Comparison of ENCODE assay signal across 10 cellular contexts in the genomic region with DNA sequence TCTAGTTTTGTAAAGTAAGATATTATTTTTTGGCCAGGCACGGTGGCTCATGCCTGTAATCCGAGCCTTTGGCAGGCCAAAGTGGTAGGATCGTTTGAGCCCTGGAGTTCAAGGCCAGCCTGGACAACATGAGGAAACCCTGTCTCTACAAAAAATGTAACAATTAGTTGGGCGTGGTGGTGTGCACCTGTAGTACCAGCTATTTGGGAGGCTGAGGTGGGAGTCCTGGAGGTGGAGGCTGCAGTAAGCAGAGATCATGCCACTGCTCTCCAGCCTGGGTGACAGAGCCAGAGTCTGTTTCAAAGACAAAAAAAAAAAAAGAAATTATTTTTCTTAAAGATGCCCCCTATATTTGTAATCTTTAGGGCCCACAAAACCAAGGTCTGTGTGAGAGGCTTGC. TPM values are rescaled to one million over a fixed set of nuclear protein-coding genes. Genes with fewer than 3 reads are reported as not detected.
DNase-seq lines count a peak whose midpoint lies in the region; ATAC-seq and TF ChIP-seq lines count a peak whose summit lies in the region.
"Had no signal": no experiment of that assay in that cellular context is flagged by ENCODE, and none has a peak within 500 bp of the region (broad histone marks: within the 10 kb centered on the region; RNA-seq: fewer than 3 reads in every experiment).

No MANE protein-coding gene starts in this region.

- no peaks in the 10 kb centered on the region for H3K9me3 ChIP-seq in BLaER1
- no peaks in the 10 kb centered on the region for H3K9me3 ChIP-seq in CD8-positive, alpha-beta memory T cell (ENCODE audit: low read length)

- H3K36me3 ChIP-seq in BLaER1, result no peaks in the 10 kb centered on the region
- H3K36me3 ChIP-seq in CD8-positive, alpha-beta memory T cell (ENCODE audit: insufficient read depth, low read length), result no peaks in the 10 kb centered on the region

- peaks cover 26% of the 10 kb centered on the region for H3K4me1 ChIP-seq in BLaER1
- H3K4me1 ChIP-seq in CD8-positive, alpha-beta memory T cell (ENCODE audit: insufficient read depth, low read length), result peaks cover 18% of the 10 kb centered on the region

- POLR2A ChIA-PET in CD8-positive, alpha-beta memory T cell (lab: Charles Lee), result interaction anchor here (0.7 to 1.1 kb wide), 2 partner anchors 189 to 442 kb away, joined by 3 to 4 read pairs; no protein-coding TSS in a partner anchor

- peak overlapping the region in 7 of 8 donors; percentile 40 to 97 (median 93) for H3K27ac Mint-ChIP-seq in CD8-positive, alpha-beta memory T cell
- H3K27ac Mint-ChIP-seq in brain (peak overlapping the region in 3 of 5 experiments; percentile 9 to 96 (median 24)), neural crest cell (ENCODE audit: unreplicated experiment) (no peak overlapping the region)

- H3K27ac ChIP-seq in BLaER1, result no peak overlapping the region
- no peak overlapping the region for H3K27ac ChIP-seq in CD8-positive, alpha-beta memory T cell (ENCODE audit: low read depth, low read length)

- no peak for ATAC-seq in GM21447 (IDR thresholded peaks at IDR 0.05; ENCODE audit: unreplicated experiment)

- no peak overlapping the region for H3K4me3 ChIP-seq in BLaER1
- H3K4me3 ChIP-seq in CD8-positive, alpha-beta memory T cell (ENCODE audit: low read length), result no peak overlapping the region

- H4K20me1 ChIP-seq in BLaER1, result no peaks in the 10 kb centered on the region

- peak overlapping the region in 6 of 7 donors; percentile 12 to 96 (median 62) for H3K4me3 Mint-ChIP-seq in CD8-positive, alpha-beta memory T cell
- H3K4me3 Mint-ChIP-seq in brain, result peak overlapping the region; percentile 14 to 97 (median 86)
- H3K4me3 Mint-ChIP-seq in neural crest cell, result peak overlapping the region; percentile 92

- H3K4me2 ChIP-seq in BLaER1, result 0 out of 2 replicates have a peak overlapping the region, but pooled peaks have one; percentile 72

- TF ChIP-seq CTCF in brain (conservative IDR thresholded peaks at IDR 0.05), result no peak
- no peak for TF ChIP-seq CTCF in neural crest cell (conservative IDR thresholded peaks at IDR 0.05)

- no peak for DNase-seq in CD8-positive, alpha-beta memory T cell
- DNase-seq in neural crest cell (ENCODE audit: low read depth, low spot score) (no peak), EL (no peak), NCI-H446 (lab: John Stamatoyannopoulos, UW) (no peak)
- DNase-seq: activated B cell treated with CpG ODN at 0.5 μM for 24 hours; activated T-cell treated with anti-CD3 and anti-CD28 coated beads, Interleukin-2, amount 50 U/mL, for 72 hours; nucleus accumbens had no signal

- H3K4me1 Mint-ChIP-seq in CD8-positive, alpha-beta memory T cell, result peaks cover 14 to 31% (median 25%) of the 10 kb centered on the region in 3 donors
- H3K4me1 Mint-ChIP-seq in brain, result peaks cover 37% of the 10 kb centered on the region
- peaks cover 13% of the 10 kb centered on the region for H3K4me1 Mint-ChIP-seq in neural crest cell

- H3K9me3 Mint-ChIP-seq in CD8-positive, alpha-beta memory T cell, result no peaks in the 10 kb centered on the region
- H3K9me3 Mint-ChIP-seq in brain, result peaks cover 0 to 2% (median 0%) of the 10 kb centered on the region in 5 experiments
- peaks cover 3% of the 10 kb centered on the region for H3K9me3 Mint-ChIP-seq in neural crest cell
- H3K9me3 Mint-ChIP-seq: activated B cell treated with CpG ODN at 0.5 μM for 24 hours; activated T-cell treated with anti-CD3 and anti-CD28 coated beads, Interleukin-2, amount 50 U/mL, for 72 hours had no signal

- no peak overlapping the region for H3K9ac ChIP-seq in BLaER1

- CTCF ChIA-PET in CD8-positive, alpha-beta memory T cell (lab: Charles Lee), result interaction anchor here (1.8 to 7.3 kb wide), 2 partner anchors 14 to 119 kb away, joined by 5 to 64 read pairs; a partner anchor contains a TSS

- H3K27me3 Mint-ChIP-seq in CD8-positive, alpha-beta memory T cell, result no peaks in the 10 kb centered on the region
- H3K27me3 Mint-ChIP-seq in brain (no peaks in the 10 kb centered on the region), neural crest cell (ENCODE audit: low read depth) (no peaks in the 10 kb centered on the region)
- H3K27me3 Mint-ChIP-seq: activated B cell treated with CpG ODN at 0.5 μM for 24 hours had no signal

- no peaks in the 10 kb centered on the region for H3K27me3 ChIP-seq in BLaER1
- no peaks in the 10 kb centered on the region for H3K27me3 ChIP-seq in CD8-positive, alpha-beta memory T cell (ENCODE audit: insufficient read depth, low read length, poor library complexity, severe bottlenecking)

- H3K36me3 Mint-ChIP-seq in CD8-positive, alpha-beta memory T cell, result peaks cover 0 to 11% (median 0%) of the 10 kb centered on the region in 3 donors
- no peaks in the 10 kb centered on the region for H3K36me3 Mint-ChIP-seq in brain
- H3K36me3 Mint-ChIP-seq in neural crest cell (ENCODE audit: low read depth), result no peaks in the 10 kb centered on the region

RNA-seq across cellular contexts. Expression of a gene that starts 16.0 kb away (rescaled TPM):
- 10 to 100 TPM; 20.6 to 22.5 TPM for total RNA-seq in CD8-positive, alpha-beta memory T cell
- 31.2 TPM for polyA plus RNA-seq in CD8-positive, alpha-beta memory T cell
- 29.4 TPM for polyA plus RNA-seq in brain (ENCODE audit: insufficient read depth, low read depth, low replicate concordance)
- total RNA-seq in neural crest cell, result 30.1 and 34.1 TPM in 2 replicates
